Comparison of ENCODE assay signal across 17 cellular contexts in genomic region chr6:2797564-2798014, GRCh38. TPM values are rescaled to one million over a fixed set of nuclear protein-coding genes. Genes with fewer than 3 reads are reported as not detected.
DNase-seq lines count a peak whose midpoint lies in the region; ATAC-seq, FAIRE-seq and TF ChIP-seq lines count a peak whose summit lies in the region.
"Had no signal": no experiment of that assay in that cellular context is flagged by ENCODE, and none has a peak within 500 bp of the region (broad histone marks: within the 10 kb centered on the region; RNA-seq: fewer than 3 reads in every experiment).

No MANE protein-coding gene starts in this region.

- no peaks in the 10 kb centered on the region for H3K36me3 Mint-ChIP-seq in natural killer cell treated with Interleukin-12 subunit alpha and Interleukin-12 subunit beta and Interleukin-15 and Interleukin-18, amount 100 ng/mL, for 72 hours

- H3K79me2 ChIP-seq in H1 (ENCODE audit: control insufficient read depth in 1 of 2, insufficient read depth in 2 of 2, low read length in 2 of 2): no peaks in the 10 kb centered on the region; a peak in 1 of 4 replicates

- POLR2A ChIA-PET in H1 (lab: Charles Lee; ENCODE audit: partially characterized antibody): interaction anchor here (0.5 to 2.4 kb wide), 5 partner anchors 30 to 1142 kb away, joined by 3 to 6 read pairs (median 3); partner anchors contain the start of gene WRNIP1

- ATAC-seq in natural killer cell treated with Interleukin-12 subunit alpha and Interleukin-12 subunit beta and Interleukin-15 and Interleukin-18, amount 100 ng/mL, for 72 hours: no peak
- no peak for ATAC-seq in aorta (ENCODE audit: low FRiP score)
- no peak for ATAC-seq in GM21717 (IDR thresholded peaks at IDR 0.05; ENCODE audit: unreplicated experiment)
- ATAC-seq in stimulated activated naive CD8-positive, alpha-beta T cell treated with anti-CD3 and anti-CD28 coated beads, Interleukin-15, amount 100 ng/mL, for 72 hours: no peak
- ATAC-seq: heart right ventricle, left cardiac atrium had no signal

- WGBS in H1 (ENCODE audit: extremely low coverage in 1 of 2, insufficient coverage in 1 of 2, insufficient read length in 1 of 2, insufficient replicate concordance in 2 of 2, low coverage in 1 of 2, low lambda C conversion rate in 2 of 2, missing lambda C conversion rate in 1 of 2), 2 experiments: 92% methylated on average over 3 of the region's 3 CpGs; no CpG with 5 or more reads in 1 of the 2 experiments
- 15 to 48% methylated on average over 3 of the region's 3 CpGs for WGBS in aorta, 2 donors
- 51 to 71% methylated on average over 2 to 3 of the region's 3 CpGs for WGBS in testis, 2 donors

- TF ChIP-seq POLR2A in H1 (IDR thresholded peaks at IDR 0.05; ENCODE audit: control extremely low read depth in 1 of 2, low read depth in 2 of 2, low read length in 2 of 2): no peak
- no peak for TF ChIP-seq POLR2A in testis (IDR thresholded peaks at IDR 0.05)

- no peak overlapping the region for H3K4me3 Mint-ChIP-seq in natural killer cell treated with Interleukin-12 subunit alpha and Interleukin-12 subunit beta and Interleukin-15 and Interleukin-18, amount 100 ng/mL, for 72 hours
- no peak overlapping the region for H3K4me3 Mint-ChIP-seq in stimulated activated naive CD8-positive, alpha-beta T cell treated with anti-CD3 and anti-CD28 coated beads, Interleukin-15, amount 100 ng/mL, for 72 hours
- H3K4me3 Mint-ChIP-seq: HFFc6, neural crest cell had no signal

- no peak overlapping the region for H3K14ac ChIP-seq in H1 (ENCODE audit: insufficient read length)

- H3K4me3 ChIP-seq in H1 (ENCODE audit: extremely low read depth in 1 of 4, insufficient read depth in 2 of 4, low read depth in 3 of 4, low read length in 4 of 4) (no peak overlapping the region), aorta (ENCODE audit: low read length in 2 of 2) (no peak overlapping the region), testis (no peak overlapping the region)
- H3K4me3 ChIP-seq: adrenal gland, heart right ventricle, SK-N-MC had no signal

- H3K27ac ChIP-seq in KOPT-K1 (ENCODE audit: low read depth, low read length, poor library complexity, severe bottlenecking) (peak overlapping the region; percentile 22), H1 (ENCODE audit: low read depth, low read length) (no peak overlapping the region), aorta (ENCODE audit: low read depth in 1 of 2, low read length in 2 of 2) (no peak overlapping the region), testis (no peak overlapping the region)
- H3K27ac ChIP-seq: adrenal gland, epithelial cell of prostate, SK-N-MC had no signal

- no peak overlapping the region for H4K8ac ChIP-seq in H1 (ENCODE audit: extremely low read depth, insufficient read depth, low read length)

- H3K36me3 ChIP-seq in KOPT-K1 (ENCODE audit: insufficient read depth, low read length) (no peaks in the 10 kb centered on the region), H1 (ENCODE audit: control insufficient read depth in 2 of 4, insufficient read depth in 4 of 4, low read length in 3 of 4) (no peaks in the 10 kb centered on the region), aorta (ENCODE audit: control insufficient read depth in 1 of 2, insufficient read depth in 2 of 2, low read length in 1 of 2) (no peaks in the 10 kb centered on the region), testis (ENCODE audit: low read depth, missing control alignments) (no peaks in the 10 kb centered on the region)
- H3K36me3 ChIP-seq: adrenal gland, heart right ventricle had no signal

- H3K4me2 ChIP-seq in H1 (ENCODE audit: insufficient read depth in 1 of 2, low read depth in 2 of 2, low read length in 2 of 2): no peak overlapping the region

- no peak overlapping the region for H2BK5ac ChIP-seq in H1 (ENCODE audit: low read depth, low read length)

- TF ChIP-seq EP300 in H1 (IDR thresholded peaks at IDR 0.05; ENCODE audit: borderline replicate concordance in 1 of 2, low read depth in 2 of 2, low read length in 2 of 2): no peak

- no peaks in the 10 kb centered on the region for H3K9me3 ChIP-seq in KOPT-K1 (ENCODE audit: insufficient read depth, low read length, poor library complexity, severe bottlenecking)
- H3K9me3 ChIP-seq in H1 (ENCODE audit: insufficient read depth in 2 of 2, low read depth in 1 of 2, low read length in 1 of 2): no peaks in the 10 kb centered on the region
- no peaks in the 10 kb centered on the region for H3K9me3 ChIP-seq in aorta (ENCODE audit: control insufficient read depth, low read length)
- H3K9me3 ChIP-seq in testis: no peaks in the 10 kb centered on the region
- H3K9me3 ChIP-seq: adrenal gland, heart right ventricle had no signal

- no peaks in the 10 kb centered on the region for H3K27me3 Mint-ChIP-seq in natural killer cell treated with Interleukin-12 subunit alpha and Interleukin-12 subunit beta and Interleukin-15 and Interleukin-18, amount 100 ng/mL, for 72 hours
- no peaks in the 10 kb centered on the region for H3K27me3 Mint-ChIP-seq in stimulated activated naive CD8-positive, alpha-beta T cell treated with anti-CD3 and anti-CD28 coated beads, Interleukin-15, amount 100 ng/mL, for 72 hours

- H3K4ac ChIP-seq in H1 (replicated peaks; ENCODE audit: insufficient read length, low read depth, low read length): no peak overlapping the region

- TF ChIP-seq RAD21 in H1 (IDR thresholded peaks at IDR 0.05 in 1 of 2, conservative IDR thresholded peaks at IDR 0.05 in 1 of 2; ENCODE audit: low read depth in 2 of 2, low read length in 2 of 2): no peak

- no peak overlapping the region for H2AK5ac ChIP-seq in H1 (ENCODE audit: low read depth, low read length)

- H4K20me1 ChIP-seq in H1 (replicated peaks in 1 of 2; ENCODE audit: control insufficient read depth in 1 of 2, insufficient read depth in 2 of 2, low read length in 2 of 2): no peaks in the 10 kb centered on the region

- H3K23ac ChIP-seq in H1 (ENCODE audit: insufficient read length): no peak overlapping the region

- no peak overlapping the region for H3K56ac ChIP-seq in H1 (replicated peaks; ENCODE audit: insufficient read length, low read depth, low read length)

- H2AFZ ChIP-seq in H1 (ENCODE audit: low read length): no peak overlapping the region

- H2BK12ac ChIP-seq in H1 (ENCODE audit: low read depth, low read length): no peak overlapping the region

- no peak for TF ChIP-seq CTCF in H1 (IDR thresholded peaks at IDR 0.05; ENCODE audit: control extremely low read depth in 1 of 3, insufficient read depth in 1 of 3, low read depth in 1 of 3, low read length in 3 of 3)
- TF ChIP-seq CTCF in testis (IDR thresholded peaks at IDR 0.05): no peak

- DNase-seq in A172 (ENCODE audit: low spot score) (peak; percentile 22), H1 (ENCODE audit: low read depth in 1 of 2, low spot score in 2 of 2) (no peak), aorta (no peak), testis (no peak)
- no peak for DNase-seq in natural killer cell treated with Interleukin-12 subunit alpha and Interleukin-12 subunit beta and Interleukin-15 and Interleukin-18, amount 100 ng/mL, for 72 hours (ENCODE audit: low spot score)
- DNase-seq in stimulated activated naive CD8-positive, alpha-beta T cell treated with anti-CD3 and anti-CD28 coated beads, Interleukin-15, amount 100 ng/mL, for 72 hours: no peak
- DNase-seq: activated T-cell treated with anti-CD3 and anti-CD28 coated beads for 4 hours, heart right ventricle, HFFc6, left cardiac atrium, substantia nigra had no signal

- H3K27me3 ChIP-seq in H1 (replicated peaks in 1 of 4; ENCODE audit: control insufficient read depth in 3 of 4, extremely low read depth in 1 of 4, insufficient read depth in 3 of 4, low read length in 3 of 4) (no peaks in the 10 kb centered on the region), aorta (ENCODE audit: control insufficient read depth in 1 of 2, insufficient read depth in 2 of 2, low read length in 1 of 2) (no peaks in the 10 kb centered on the region), testis (no peaks in the 10 kb centered on the region)
- H3K27me3 ChIP-seq: adrenal gland, heart right ventricle had no signal

- intact Hi-C loops in aorta (cut with DNase I): no loop called here
- intact Hi-C loops in testis (cut with DNase I; ENCODE audit: low total_unique reads): no loop called here

- H3K9ac ChIP-seq in H1 (replicated peaks in 1 of 4; ENCODE audit: extremely low read depth in 1 of 4, low read depth in 3 of 4, low read length in 3 of 4): no peak overlapping the region

- H4K91ac ChIP-seq in H1 (replicated peaks; ENCODE audit: insufficient read length, low read length): no peak overlapping the region

- H3K23me2 ChIP-seq in H1 (ENCODE audit: low read depth, low read length): no peaks in the 10 kb centered on the region

- H3K4me1 ChIP-seq in H1 (replicated peaks in 1 of 4; ENCODE audit: control insufficient read depth in 3 of 4, insufficient read depth in 4 of 4, low read length in 3 of 4): peaks cover 0 to 5% (median 2%) of the 10 kb centered on the region in 4 experiments; a peak in 2 of 7 replicates
- no peaks in the 10 kb centered on the region for H3K4me1 ChIP-seq in aorta (ENCODE audit: control insufficient read depth in 1 of 2, insufficient read depth in 2 of 2, low read length in 2 of 2)
- H3K4me1 ChIP-seq in testis: no peaks in the 10 kb centered on the region
- H3K4me1 ChIP-seq: adrenal gland had no signal

- peak overlapping the region; percentile 43 to 96 for H3K27ac Mint-ChIP-seq in natural killer cell treated with Interleukin-12 subunit alpha and Interleukin-12 subunit beta and Interleukin-15 and Interleukin-18, amount 100 ng/mL, for 72 hours
- peak overlapping the region in 1 of 2 donors; percentile 13 for H3K27ac Mint-ChIP-seq in stimulated activated naive CD8-positive, alpha-beta T cell treated with anti-CD3 and anti-CD28 coated beads, Interleukin-15, amount 100 ng/mL, for 72 hours
- H3K27ac Mint-ChIP-seq: HFFc6 had no signal

- peaks cover 54 to 56% of the 10 kb centered on the region in 2 donors for H3K4me1 Mint-ChIP-seq in natural killer cell treated with Interleukin-12 subunit alpha and Interleukin-12 subunit beta and Interleukin-15 and Interleukin-18, amount 100 ng/mL, for 72 hours (ENCODE audit: low read depth in 2 of 2)
- peaks cover 64% of the 10 kb centered on the region for H3K4me1 Mint-ChIP-seq in stimulated activated naive CD8-positive, alpha-beta T cell treated with anti-CD3 and anti-CD28 coated beads, Interleukin-15, amount 100 ng/mL, for 72 hours

- no peak overlapping the region for H2BK120ac ChIP-seq in H1 (replicated peaks; ENCODE audit: low read depth, low read length)

- no peaks in the 10 kb centered on the region for H3K9me3 Mint-ChIP-seq in natural killer cell treated with Interleukin-12 subunit alpha and Interleukin-12 subunit beta and Interleukin-15 and Interleukin-18, amount 100 ng/mL, for 72 hours
- peaks cover 0 to 5% of the 10 kb centered on the region in 2 donors for H3K9me3 Mint-ChIP-seq in stimulated activated naive CD8-positive, alpha-beta T cell treated with anti-CD3 and anti-CD28 coated beads, Interleukin-15, amount 100 ng/mL, for 72 hours
- H3K9me3 Mint-ChIP-seq: HFFc6, neural crest cell had no signal

- H3K79me1 ChIP-seq in H1 (ENCODE audit: low read depth, low read length): 0 out of 2 replicates have a peak, but pooled peaks cover 2% of the 10 kb centered on the region

- no peak overlapping the region for H2BK20ac ChIP-seq in H1 (ENCODE audit: low read length)

- no peak overlapping the region for H3K18ac ChIP-seq in H1 (ENCODE audit: extremely low read depth, low read length)

- CTCF ChIA-PET in H1 (lab: Charles Lee; ENCODE audit: partially characterized antibody): interaction anchor here (0.7 to 2.6 kb wide), 11 partner anchors 13 to 192 kb away, joined by 3 to 11 read pairs (median 3); no protein-coding TSS in a partner anchor

- FAIRE-seq in H1 (lab: Jason Lieb, UNC): no peak

- 0 out of 2 replicates have a peak overlapping the region, but pooled peaks have one; percentile 12 for H2BK15ac ChIP-seq in H1 (ENCODE audit: low read length)

- no peak overlapping the region for H4K5ac ChIP-seq in H1 (ENCODE audit: insufficient read length, low read depth, low read length)

RNA-seq across cellular contexts. Expression of gene WRNIP1, which starts 32.4 kb away (rescaled TPM):
- total RNA-seq in A172 (2014; rRNA removed; shearing (Covaris generic)): 85.9 and 90.5 TPM in 2 replicates
- total RNA-seq in H1 (2021; fragmentation: NEBNext Ultra II Directional; extraction: Animal tissue kit (Norgen Biotek cat#: 25700)): 39.2 TPM in 2 replicates
- 38.2 and 42.2 TPM in 2 replicates for polyA plus RNA-seq in H1 (2011; rRNA removed)
- polyA plus RNA-seq in H1 (2011; cell fraction: cytosol; rRNA removed): 47.3 TPM
- 39.8 TPM for polyA plus RNA-seq in H1 (2011; cell fraction: nucleus; rRNA removed)
- 31.7 to 35.4 TPM (median 33.2 TPM) in 4 replicates for polyA plus RNA-seq in H1 (2012, experiment 1 of 2)
- polyA plus RNA-seq in H1 (2012, experiment 2 of 2): 31.8 TPM
- polyA plus RNA-seq in H1 (2013, experiment 1 of 2): 22.5 TPM
- 22.7 TPM for polyA plus RNA-seq in H1 (2013, experiment 2 of 2)
- 21.8 and 30.5 TPM in 2 replicates for polyA minus RNA-seq in H1 (2011; rRNA and poly(A)+ RNA removed)
- 16.9 TPM for polyA minus RNA-seq in H1 (2011; cell fraction: cytosol; rRNA and poly(A)+ RNA removed)
- polyA minus RNA-seq in H1 (2011; cell fraction: nucleus; rRNA and poly(A)+ RNA removed): 23.3 TPM
- 10 to 100 TPM; 54.5 to 57.8 TPM for total RNA-seq in natural killer cell treated with Interleukin-12 subunit alpha and Interleukin-12 subunit beta and Interleukin-15 and Interleukin-18, amount 100 ng/mL, for 72 hours
- 10 to 100 TPM; 36.8 to 39.7 TPM for total RNA-seq in aorta
- 10 to 100 TPM; 23.2 to 40.3 TPM for polyA plus RNA-seq in aorta
- total RNA-seq in testis: 100 to 1,000 TPM in 1 of 2 donors, 10 to 100 TPM in 1; 95.8 to 102 TPM
- polyA plus RNA-seq in testis (ENCODE audit: insufficient read depth, low read depth, low replicate concordance): 57.7 TPM

RNA-seq across cellular contexts. Expression of gene SERPINB1, which starts 44.1 kb away (rescaled TPM):
- total RNA-seq in A172 (2014; rRNA removed; shearing (Covaris generic)): 12.9 and 15.0 TPM in 2 replicates
- 17.3 and 20.0 TPM in 2 replicates for total RNA-seq in H1 (2021; fragmentation: NEBNext Ultra II Directional; extraction: Animal tissue kit (Norgen Biotek cat#: 25700))
- polyA plus RNA-seq in H1 (2011; rRNA removed) (6.1 and 8.1 TPM in 2 replicates), aorta (10 to 100 TPM; 30.2 to 59.5 TPM), testis (ENCODE audit: insufficient read depth, low read depth, low replicate concordance) (19.4 TPM)
- polyA plus RNA-seq in H1 (2011; cell fraction: cytosol; rRNA removed): 10.5 TPM
- 6.2 TPM for polyA plus RNA-seq in H1 (2011; cell fraction: nucleus; rRNA removed)
- polyA plus RNA-seq in H1 (2012, experiment 1 of 2): 10.7 to 16.0 TPM (median 12.9 TPM) in 4 replicates
- 4.4 TPM for polyA plus RNA-seq in H1 (2012, experiment 2 of 2)
- 11.4 TPM for polyA plus RNA-seq in H1 (2013, experiment 1 of 2)
- 11.6 TPM for polyA plus RNA-seq in H1 (2013, experiment 2 of 2)
- 6.2 and 8.8 TPM in 2 replicates for polyA minus RNA-seq in H1 (2011; rRNA and poly(A)+ RNA removed)
- polyA minus RNA-seq in H1 (2011; cell fraction: cytosol; rRNA and poly(A)+ RNA removed): 8.2 TPM
- 8.8 TPM for polyA minus RNA-seq in H1 (2011; cell fraction: nucleus; rRNA and poly(A)+ RNA removed)
- total RNA-seq in natural killer cell treated with Interleukin-12 subunit alpha and Interleukin-12 subunit beta and Interleukin-15 and Interleukin-18, amount 100 ng/mL, for 72 hours: 100 to 1,000 TPM; 103 to 275 TPM
- total RNA-seq in aorta (10 to 100 TPM; 42.8 to 46.6 TPM), testis (10 to 100 TPM; 15.0 to 19.6 TPM)

RNA-seq across cellular contexts. Expression of gene MYLK4, which starts 46.9 kb away (rescaled TPM):
- total RNA-seq in A172 (2014; rRNA removed; shearing (Covaris generic)): 0.12 and 0.24 TPM in 2 replicates
- total RNA-seq in H1 (2021; fragmentation: NEBNext Ultra II Directional; extraction: Animal tissue kit (Norgen Biotek cat#: 25700)): 0.13 and 0.17 TPM in 2 replicates
- polyA plus RNA-seq in H1 (2011; rRNA removed): 0.11 TPM in 2 replicates
- polyA plus RNA-seq in H1 (2011; cell fraction: cytosol; rRNA removed): 0.13 TPM
- polyA plus RNA-seq in H1 (2011; cell fraction: nucleus; rRNA removed): 0.11 TPM
- polyA plus RNA-seq in H1 (2012, experiment 1 of 2): 0.09 to 0.17 TPM (median 0.11 TPM) in 4 replicates
- polyA plus RNA-seq in H1 (2012, experiment 2 of 2): not detected
- polyA plus RNA-seq in H1 (2013, experiment 1 of 2): 0.14 TPM
- 0.11 TPM for polyA plus RNA-seq in H1 (2013, experiment 2 of 2)
- polyA minus RNA-seq in H1 (2011; rRNA and poly(A)+ RNA removed): 0.06 and 0.20 TPM in 2 replicates
- not detected for polyA minus RNA-seq in H1 (2011; cell fraction: cytosol; rRNA and poly(A)+ RNA removed)
- polyA minus RNA-seq in H1 (2011; cell fraction: nucleus; rRNA and poly(A)+ RNA removed): 0.10 TPM
- total RNA-seq in natural killer cell treated with Interleukin-12 subunit alpha and Interleukin-12 subunit beta and Interleukin-15 and Interleukin-18, amount 100 ng/mL, for 72 hours: under 1 TPM; 0.24 to 0.33 TPM
- 1 to 10 TPM; 1.4 to 1.7 TPM for total RNA-seq in aorta
- 1 to 10 TPM in 1 of 2 donors, under 1 TPM in 1; 0.38 to 2.5 TPM for polyA plus RNA-seq in aorta
- total RNA-seq in testis: 1 to 10 TPM in 1 of 2 donors, under 1 TPM in 1; 0.71 to 1.5 TPM
- polyA plus RNA-seq in testis (ENCODE audit: insufficient read depth, low read depth, low replicate concordance): 0.62 TPM
